In genomic region chr17:55201609-55201932, GRCh38 we compare ENCODE assay signal across 18 cellular contexts.
"Had no signal": no experiment of that assay in that cellular context is flagged by ENCODE, and none has a peak within 500 bp of the region (broad histone marks: within the 10 kb centered on the region; RNA-seq: fewer than 3 reads in every experiment).

No MANE protein-coding gene starts in this region.

- H3K4me3 ChIP-seq: body of pancreas, dorsolateral prefrontal cortex, left lung, spleen, upper lobe of right lung had no signal

- H3K27me3 ChIP-seq: body of pancreas, dorsolateral prefrontal cortex, left lung, spleen, upper lobe of right lung had no signal

- H3K36me3 ChIP-seq: left lung, spleen, upper lobe of right lung had no signal

- H3K9me3 ChIP-seq: body of pancreas, left lung, upper lobe of right lung had no signal

- DNase-seq: activated CD4-positive, alpha-beta T cell treated with anti-CD3 and anti-CD28 coated beads, Interleukin-2, amount 10 ng/mL, durations not matched to agents 24 days and 14 days; activated CD4-positive, CD25-positive, alpha-beta regulatory T cell; activated CD8-positive, alpha-beta T cell treated with anti-CD3 and anti-CD28 coated beads for 36 hours; activated naive CD4-positive, alpha-beta T cell; activated naive CD8-positive, alpha-beta T cell treated with anti-CD3 and anti-CD28 coated beads for 36 hours; activated T-cell treated with anti-CD3 and anti-CD28 coated beads, Interleukin-2, amount 50 U/mL, for 1 hour; body of pancreas; dorsolateral prefrontal cortex; endodermal cell; hypothalamus; left lung; nucleus accumbens; spleen; stimulated activated naive B cell treated with anti-CD40 and anti-IgM and Interleukin-4, amounts not matched to agents 10 μg/mL and 1 μg/mL and 100 μg/mL, for 72 hours; upper lobe of right lung had no signal

- H3K27ac ChIP-seq: body of pancreas, dorsolateral prefrontal cortex, epithelial cell of prostate, foreskin keratinocyte, left lung, spleen, upper lobe of right lung had no signal

- H3K4me1 ChIP-seq: body of pancreas, foreskin keratinocyte, left lung, spleen, upper lobe of right lung had no signal

- ATAC-seq: activated CD8-positive, alpha-beta T cell treated with anti-CD3 and anti-CD28 coated beads for 36 hours; body of pancreas; foreskin keratinocyte; left lung; natural killer cell treated with Interleukin-12 subunit alpha and Interleukin-12 subunit beta and Interleukin-15 and Interleukin-18, amount 100 ng/mL, for 72 hours; stimulated activated naive B cell treated with anti-CD40 and anti-IgM and Interleukin-4, amounts not matched to agents 10 μg/mL and 1 μg/mL and 100 μg/mL, for 72 hours; upper lobe of right lung had no signal
